Comparison of ENCODE assay signal across 1 cellular context in genomic region chr15:50219820-50220219, GRCh38.
TF ChIP-seq lines count a peak whose summit lies in the region.

No MANE protein-coding gene starts in this region.

TF ChIP-seq in SK-N-SH, 30 proteins besides CTCF, POLR2A, EP300 and RAD21 (continued from another document):
- TF ChIP-seq RCOR1 (IDR thresholded peaks at IDR 0.05; ENCODE audit: low read length), result no peak
- TF ChIP-seq GABPA (IDR thresholded peaks at IDR 0.05; ENCODE audit: low read depth), result no peak
- TF ChIP-seq SIN3A (IDR thresholded peaks at IDR 0.05; ENCODE audit: borderline replicate concordance, low read depth, low read length), result no peak
- no peak for TF ChIP-seq ELF1 (IDR thresholded peaks at IDR 0.05)
- no peak for TF ChIP-seq MAX (IDR thresholded peaks at IDR 0.05; ENCODE audit: low read depth)
- no peak for TF ChIP-seq RXRA (IDR thresholded peaks at IDR 0.05; ENCODE audit: borderline replicate concordance, low read depth)
- TF ChIP-seq USF1 (IDR thresholded peaks at IDR 0.05; ENCODE audit: borderline replicate concordance, low read depth), result no peak
- no peak for TF ChIP-seq GATA2 (CRISPR knock-in tag; IDR thresholded peaks at IDR 0.05)
- TF ChIP-seq CHD2 (IDR thresholded peaks at IDR 0.05; ENCODE audit: low read length, partially characterized antibody), result no peak
- TF ChIP-seq TAF1 (IDR thresholded peaks at IDR 0.05; ENCODE audit: borderline replicate concordance, low read depth, low read length), result no peak
- TF ChIP-seq POLR2AphosphoS5 (IDR thresholded peaks at IDR 0.05; ENCODE audit: low read depth, low read length), result no peak
- TF ChIP-seq RFX5 (IDR thresholded peaks at IDR 0.05; ENCODE audit: low read length), result no peak
- TF ChIP-seq NRF1 (IDR thresholded peaks at IDR 0.05; ENCODE audit: low read depth, low read length), result no peak
